10 cellular contexts compared by ENCODE assay signal in the genomic region with DNA sequence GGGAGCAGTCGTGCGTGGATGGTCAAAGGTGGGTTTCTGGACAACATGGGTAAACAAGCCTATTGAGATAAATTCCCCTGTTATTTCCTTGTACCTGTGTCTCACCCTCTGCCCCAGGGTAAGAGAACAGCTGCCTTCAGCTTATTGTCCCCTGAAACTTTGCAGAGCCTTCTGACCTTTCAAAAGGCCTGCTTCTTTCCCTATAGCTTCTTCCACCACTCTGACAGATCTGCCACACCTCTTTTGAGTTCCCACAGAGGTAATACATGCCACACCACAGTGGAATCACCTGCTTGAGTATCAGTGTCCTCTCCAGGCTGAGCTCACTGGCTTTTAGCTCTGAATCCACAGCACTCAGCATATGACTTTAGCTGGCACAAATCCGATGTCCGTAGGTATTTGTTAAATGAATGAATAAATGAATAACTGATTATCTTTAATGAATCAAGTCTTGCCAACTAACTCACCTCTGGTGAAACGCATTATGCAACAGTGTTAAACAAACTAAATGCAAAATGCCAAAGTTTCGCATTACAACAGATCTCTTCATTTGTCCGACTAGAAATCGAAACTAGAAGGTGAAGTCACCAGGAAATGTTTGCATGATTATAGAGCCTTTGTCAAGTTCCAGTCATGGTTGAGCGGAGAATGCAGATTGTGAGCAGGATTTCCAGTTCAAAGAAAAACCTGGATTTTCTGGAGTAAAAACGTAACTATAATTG. TPM values are rescaled to one million over a fixed set of nuclear protein-coding genes. Genes with fewer than 3 reads are reported as not detected.
DNase-seq lines count a peak whose midpoint lies in the region; ATAC-seq, FAIRE-seq and TF ChIP-seq lines count a peak whose summit lies in the region.
"Had no signal": no experiment of that assay in that cellular context is flagged by ENCODE, and none has a peak within 500 bp of the region (broad histone marks: within the 10 kb centered on the region; RNA-seq: fewer than 3 reads in every experiment).

No MANE protein-coding gene starts in this region.

- H4K20me1 ChIP-seq in KMS-11 (ENCODE audit: insufficient read depth): no peaks in the 10 kb centered on the region
- H4K20me1 ChIP-seq in astrocyte (ENCODE audit: insufficient read depth, low read length): no peaks in the 10 kb centered on the region

- peak; percentile 1 for DNase-seq in AG10803 (ENCODE audit: low read depth)
- peak; percentile 46 for DNase-seq in astrocyte (ENCODE audit: low read depth)
- DNase-seq in left kidney (ENCODE audit: low read depth, low spot score): peak; percentile 72
- DNase-seq in activated CD8-positive, alpha-beta memory T cell treated with anti-CD3 and anti-CD28 coated beads for 24 hours: no peak
- no peak for DNase-seq in OCI-M2 (lab: John Stamatoyannopoulos, UW; ENCODE audit: unreplicated experiment)
- DNase-seq in activated CD4-positive, alpha-beta T cell treated with anti-CD3 and anti-CD28 coated beads for 4 hours: no peak
- DNase-seq: DND-41, naive B cell had no signal

- H3K4me1 ChIP-seq in KMS-11 (ENCODE audit: low read depth, poor library complexity, severe bottlenecking): peaks cover 19% of the 10 kb centered on the region
- H3K4me1 ChIP-seq in astrocyte (ENCODE audit: insufficient read depth, low read length): peaks cover 8% of the 10 kb centered on the region

- no peaks in the 10 kb centered on the region for H3K36me3 Mint-ChIP-seq in astrocyte (ENCODE audit: low read depth, unreplicated experiment)
- H3K36me3 Mint-ChIP-seq: naive B cell had no signal

- H3K4me3 Mint-ChIP-seq in astrocyte (ENCODE audit: unreplicated experiment): peak overlapping the region; percentile 8
- H3K4me3 Mint-ChIP-seq: naive B cell had no signal

- FAIRE-seq in astrocyte (lab: Jason Lieb, UNC): no peak

- TF ChIP-seq CTCF in AG10803 (conservative IDR thresholded peaks at IDR 0.05; ENCODE audit: low read length): no peak
- no peak for TF ChIP-seq CTCF in KMS-11 (conservative IDR thresholded peaks at IDR 0.05; ENCODE audit: low read depth, low read length)
- no peak for TF ChIP-seq CTCF in astrocyte (IDR thresholded peaks at IDR 0.05; ENCODE audit: insufficient read depth, low read depth, low read length)

- H3K9me3 ChIP-seq in astrocyte (ENCODE audit: insufficient read depth, low read depth, low read length): no peaks in the 10 kb centered on the region

- H3K27ac ChIP-seq in KMS-11: peak overlapping the region; percentile 42
- H3K27ac ChIP-seq in astrocyte (ENCODE audit: low read depth, low read length): no peak overlapping the region

- H3K9me3 Mint-ChIP-seq in astrocyte (ENCODE audit: unreplicated experiment): peaks cover 2% of the 10 kb centered on the region

- peaks cover 8% of the 10 kb centered on the region for H3K4me1 Mint-ChIP-seq in astrocyte (ENCODE audit: low read depth, unreplicated experiment)
- H3K4me1 Mint-ChIP-seq: naive B cell had no signal

- H2AFZ ChIP-seq in KMS-11 (ENCODE audit: low read depth) (peak overlapping the region; percentile 36), astrocyte (ENCODE audit: low read depth, low read length) (peak overlapping the region; percentile 38)

- H3K4me3 ChIP-seq in AG10803 (ENCODE audit: low read length) (peak overlapping the region; percentile 23), KMS-11 (IDR thresholded peaks at IDR 0.05; ENCODE audit: insufficient read depth, low read depth, low read length) (no peak overlapping the region), astrocyte (ENCODE audit: insufficient read depth, low read depth, low read length) (peak overlapping the region; percentile 50)

- H3K27me3 ChIP-seq in KMS-11 (ENCODE audit: insufficient read depth, low read depth) (no peaks in the 10 kb centered on the region), astrocyte (ENCODE audit: insufficient read depth, low read length) (no peaks in the 10 kb centered on the region)

- H3K79me2 ChIP-seq in KMS-11 (ENCODE audit: insufficient read depth, low read depth) (no peaks in the 10 kb centered on the region), astrocyte (ENCODE audit: insufficient read depth, low read length) (no peaks in the 10 kb centered on the region)

- no peak for ATAC-seq in HG03432 (IDR thresholded peaks at IDR 0.05; ENCODE audit: unreplicated experiment)

- no peaks in the 10 kb centered on the region for H3K27me3 Mint-ChIP-seq in astrocyte (ENCODE audit: low read depth, unreplicated experiment)

- H3K4me2 ChIP-seq in KMS-11 (peak overlapping the region; percentile 55), astrocyte (ENCODE audit: low read length) (peak overlapping the region; percentile 81)

- H3K27ac Mint-ChIP-seq in astrocyte (ENCODE audit: unreplicated experiment): peak overlapping the region; percentile 37
- H3K27ac Mint-ChIP-seq: naive B cell had no signal

- H3K9ac ChIP-seq in KMS-11 (peak overlapping the region; percentile 45; the same call in 1 of the 2 replicates), astrocyte (ENCODE audit: low read length) (peak overlapping the region; percentile 52)

- H3K36me3 ChIP-seq in KMS-11 (ENCODE audit: insufficient read depth) (no peaks in the 10 kb centered on the region), astrocyte (ENCODE audit: insufficient read depth, low read length) (no peaks in the 10 kb centered on the region)

RNA-seq across cellular contexts. Expression of gene DYNAP, which starts 16.3 kb away (rescaled TPM):
- total RNA-seq in astrocyte: not detected in 2 replicates

Comparison
In these comparisons a context has a peak if more than half of its experiments do, and no peak if none do; other contexts are left out.
1. DNase-seq: peak in AG10803 (single experiment), astrocyte (single experiment) and left kidney (single experiment); none in activated CD8-positive, alpha-beta memory T cell treated with anti-CD3 and anti-CD28 coated beads for 24 hours (single experiment), OCI-M2 (single experiment) and activated CD4-positive, alpha-beta T cell treated with anti-CD3 and anti-CD28 coated beads for 4 hours (0 of 2).